1 cellular context compared by ENCODE assay signal in genomic region chr6:157251565-157252247, GRCh38.
TF ChIP-seq lines count a peak whose summit lies in the region.

No MANE protein-coding gene starts in this region.

TF ChIP-seq in K562, 482 proteins besides CTCF, POLR2A, EP300 and RAD21 (continued from another document):
- TF ChIP-seq UBTF (IDR thresholded peaks at IDR 0.05; ENCODE audit: borderline replicate concordance in 1 of 2, low read depth in 2 of 2, low read length in 2 of 2) (no peak), ETV5 (CRISPR knock-in tag; IDR thresholded peaks at IDR 0.05; ENCODE audit: low read depth) (no peak), ZNF644 (tag; IDR thresholded peaks at IDR 0.05; ENCODE audit: low read depth) (no peak), POLR2G (IDR thresholded peaks at IDR 0.05; ENCODE audit: low read depth, low read length) (no peak), CEBPB (tag; IDR thresholded peaks at IDR 0.05) (no peak), KLF1 (tag; IDR thresholded peaks at IDR 0.05) (no peak), BRD9 (IDR thresholded peaks at IDR 0.05; ENCODE audit: low read depth, partially characterized antibody) (no peak), ZNF655 (CRISPR knock-in tag; IDR thresholded peaks at IDR 0.05) (no peak), MYC (IDR thresholded peaks at IDR 0.05; ENCODE audit: low read depth, low read length) (no peak), MYC (CRISPR knock-in tag; IDR thresholded peaks at IDR 0.05; ENCODE audit: borderline replicate concordance, low read depth) (no peak), ZFPM2 (CRISPR knock-in tag; IDR thresholded peaks at IDR 0.05) (no peak), THRAP3 (IDR thresholded peaks at IDR 0.05; ENCODE audit: borderline replicate concordance) (no peak), MAX (CRISPR knock-in tag; IDR thresholded peaks at IDR 0.05) (no peak), PPARD (CRISPR knock-in tag; IDR thresholded peaks at IDR 0.05) (no peak), ZNF445 (CRISPR knock-in tag; IDR thresholded peaks at IDR 0.05; ENCODE audit: low read depth) (no peak), ZNF316 (IDR thresholded peaks at IDR 0.05) (peak; percentile 74), CBX5 (IDR thresholded peaks at IDR 0.05; ENCODE audit: borderline replicate concordance, low read depth) (no peak), ZNF407 (IDR thresholded peaks at IDR 0.05; ENCODE audit: low read depth) (no peak), HNRNPUL1 (IDR thresholded peaks at IDR 0.05; ENCODE audit: low read length) (no peak), C11orf30 (IDR thresholded peaks at IDR 0.05; ENCODE audit: low read depth) (peak; percentile 57), ZNF696 (CRISPR knock-in tag; conservative IDR thresholded peaks at IDR 0.05) (no peak)
